Comparison of ENCODE assay signal across 9 cellular contexts in genomic region chr6:142088858-142089216, GRCh38. TPM values are rescaled to one million over a fixed set of nuclear protein-coding genes. Genes with fewer than 3 reads are reported as not detected.
DNase-seq lines count a peak whose midpoint lies in the region; ATAC-seq and TF ChIP-seq lines count a peak whose summit lies in the region.
"Had no signal": no experiment of that assay in that cellular context is flagged by ENCODE, and none has a peak within 500 bp of the region (broad histone marks: within the 10 kb centered on the region; RNA-seq: fewer than 3 reads in every experiment).

No MANE protein-coding gene starts in this region.

- no peaks in the 10 kb centered on the region for H3K4me1 ChIP-seq in HCT116 (ENCODE audit: control insufficient read depth in 1 of 2, insufficient read depth in 2 of 2, low read length in 2 of 2)
- H3K4me1 ChIP-seq: ascending aorta had no signal

- RAD21 ChIA-PET in HCT116 (lab: Charles Lee; ENCODE audit: low non-redundant PET in 1 of 2, low total read pairs in 2 of 2, uncharacterized antibody in 2 of 2, unreplicated experiment in 2 of 2), result no interaction called here

- ATAC-seq in HCT116 (no peak), GM18870 (IDR thresholded peaks at IDR 0.05; ENCODE audit: unreplicated experiment) (no peak)

- no peak for TF ChIP-seq RAD21 in HCT116 (IDR thresholded peaks at IDR 0.05; ENCODE audit: low read depth)

- no TSS peak for BruUV-seq in HCT116 (replicated peaks; lab: Mats Ljungman, UMichigan)

- H3K27ac ChIP-seq in AG04450 (ENCODE audit: low read depth, low read length) (no peak overlapping the region), HCT116 (ENCODE audit: low read depth, low read length) (no peak overlapping the region)
- H3K27ac ChIP-seq: ascending aorta had no signal

- POLR2A ChIA-PET in AG04450 (lab: Yijun Ruan, JAX) (no interaction called here), HCT116 (lab: Charles Lee) (no interaction called here)

- H3K9me3 ChIP-seq in AG04450 (ENCODE audit: control insufficient read depth, insufficient read depth, low read length) (no peaks in the 10 kb centered on the region; the same call in 1 of the 2 replicates), HCT116 (ENCODE audit: control insufficient read depth in 1 of 2, insufficient read depth in 1 of 2, low read depth in 1 of 2, low read length in 2 of 2) (no peaks in the 10 kb centered on the region)
- H3K9me3 ChIP-seq: ascending aorta had no signal

- in situ Hi-C loops in astrocyte of the cerebellum (cut with HindIII; ENCODE audit: low sequenced_read_pairs), result no loop called here

- intact Hi-C loops in HCT116 (cut with micrococcal nuclease), result no loop called here

- no peak for TF ChIP-seq POLR2A in HCT116 (IDR thresholded peaks at IDR 0.05; ENCODE audit: borderline replicate concordance, extremely low read depth, insufficient read depth, insufficient read length)

- no peaks in the 10 kb centered on the region for H3K79me2 ChIP-seq in HCT116 (ENCODE audit: insufficient read depth, low read length)

- TF ChIP-seq CTCF in AG04450 (IDR thresholded peaks at IDR 0.05; ENCODE audit: low read depth, low read length) (no peak), HCT116 (IDR thresholded peaks at IDR 0.05 in 2 of 3, conservative IDR thresholded peaks at IDR 0.05 in 1 of 3; ENCODE audit: borderline replicate concordance in 1 of 3, insufficient read depth in 1 of 3, low read depth in 2 of 3, low read length in 2 of 3) (no peak), astrocyte of the cerebellum (IDR thresholded peaks at IDR 0.05; ENCODE audit: low read depth, low read length, missing control alignments) (no peak)

- H4K20me1 ChIP-seq in HCT116 (ENCODE audit: insufficient read depth), result no peaks in the 10 kb centered on the region

- H3K9ac ChIP-seq in HCT116 (ENCODE audit: low read length), result no peak overlapping the region

- peaks cover 9% of the 10 kb centered on the region for H3K27me3 ChIP-seq in AG04450 (ENCODE audit: control insufficient read depth, insufficient read depth, low read length)
- H3K27me3 ChIP-seq in HCT116 (ENCODE audit: insufficient read depth, low read length), result no peaks in the 10 kb centered on the region

- H3K36me3 ChIP-seq in HCT116 (ENCODE audit: control insufficient read depth in 1 of 2, insufficient read depth in 2 of 2, low read length in 2 of 2), result no peaks in the 10 kb centered on the region
- H3K36me3 ChIP-seq: ascending aorta had no signal

- no peak overlapping the region for H3K4me2 ChIP-seq in HCT116 (ENCODE audit: low read length)

- CTCF ChIA-PET in AG04450 (lab: Charles Lee), result no interaction called here
- CTCF ChIA-PET in HCT116 (lab: Charles Lee), result no interaction called here

- H3K9me2 ChIP-seq in HCT116 (ENCODE audit: insufficient read depth), result no peaks in the 10 kb centered on the region

- no peak overlapping the region for H2AFZ ChIP-seq in HCT116 (ENCODE audit: low read depth, low read length, poor library complexity, severe bottlenecking)

- H3K4me3 ChIP-seq in AG04450 (ENCODE audit: low read depth, low read length) (no peak overlapping the region), HCT116 (replicated peaks in 1 of 2; ENCODE audit: low read depth in 1 of 2, low read length in 2 of 2) (no peak overlapping the region), astrocyte of the cerebellum (ENCODE audit: low read depth, low read length) (no peak overlapping the region)
- H3K4me3 ChIP-seq: ascending aorta had no signal

- DNase-seq in AG04450 (ENCODE audit: low read depth, low spot score) (peak; percentile 3), HCT116 (ENCODE audit: low read depth, low spot score) (no peak), astrocyte of the cerebellum (ENCODE audit: low read depth) (peak; percentile 42), iPS-NIHi7 (ENCODE audit: extremely low spot score) (peak; percentile 89), cerebellar nuclear complex (lab: John Stamatoyannopoulos, UW) (no peak)
- DNase-seq in stimulated activated CD4-positive, alpha-beta T cell treated with anti-CD3 and anti-CD28 coated beads, Interleukin-4, amount 100 ng/mL, for 1 hour, result no peak
- DNase-seq in central memory CD4-positive, alpha-beta T cell, result no peak

TF ChIP-seq in HCT116, 20 proteins besides CTCF, POLR2A, EP300 and RAD21:
- TF ChIP-seq SIN3A (IDR thresholded peaks at IDR 0.05; ENCODE audit: low read depth), result no peak
- no peak for TF ChIP-seq SP1 (IDR thresholded peaks at IDR 0.05; ENCODE audit: low read depth)
- peak; percentile 44 for TF ChIP-seq REST (IDR thresholded peaks at IDR 0.05; ENCODE audit: low read depth)
- TF ChIP-seq ZNF274 (IDR thresholded peaks at IDR 0.05; ENCODE audit: low read depth, low read length), result no peak
- no peak for TF ChIP-seq POLR2AphosphoS5 (IDR thresholded peaks at IDR 0.05; ENCODE audit: low read depth, low read length)

RNA-seq across cellular contexts. Expression of gene GJE1, which starts 43.9 kb away (rescaled TPM):
- not detected in 2 replicates for polyA plus RNA-seq in AG04450 (2011; rRNA removed)
- not detected in 2 replicates for polyA minus RNA-seq in AG04450 (2011; rRNA and poly(A)+ RNA removed)
- not detected for total RNA-seq in HCT116 (2021; ENCODE audit: unreplicated experiment)
- not detected in 2 replicates for polyA plus RNA-seq in HCT116 (2012)
- total RNA-seq: ascending aorta had no signal

RNA-seq across cellular contexts. Expression of gene NMBR, which starts 58.1 kb away (rescaled TPM):
- 0.15 TPM in 1 of 2 replicates, not detected in the other for polyA plus RNA-seq in AG04450 (2011; rRNA removed)
- polyA minus RNA-seq in AG04450 (2011; rRNA and poly(A)+ RNA removed), result not detected in 2 replicates
- not detected for total RNA-seq in HCT116 (2021; ENCODE audit: unreplicated experiment)
- polyA plus RNA-seq in HCT116 (2012), result 0.04 and 0.11 TPM in 2 replicates
- total RNA-seq: ascending aorta had no signal

RNA-seq across cellular contexts. Expression of gene VTA1, which starts 58.2 kb away (rescaled TPM):
- polyA plus RNA-seq in AG04450 (2011; rRNA removed), result 81.4 and 103 TPM in 2 replicates
- polyA minus RNA-seq in AG04450 (2011; rRNA and poly(A)+ RNA removed), result 62.3 and 77.8 TPM in 2 replicates
- total RNA-seq in HCT116 (2021; ENCODE audit: unreplicated experiment), result 67.8 TPM
- polyA plus RNA-seq in HCT116 (2012), result 25.7 and 39.0 TPM in 2 replicates

Comparison
In these comparisons a context has a peak if more than half of its experiments do, and no peak if none do; other contexts are left out.
1. DNase-seq: peak in AG04450 (single experiment), astrocyte of the cerebellum (single experiment) and iPS-NIHi7 (single experiment); none in HCT116 (single experiment), stimulated activated CD4-positive, alpha-beta T cell treated with anti-CD3 and anti-CD28 coated beads, Interleukin-4, amount 100 ng/mL, for 1 hour (single experiment), central memory CD4-positive, alpha-beta T cell (single experiment) and cerebellar nuclear complex (0 of 2).